In the genomic region with DNA sequence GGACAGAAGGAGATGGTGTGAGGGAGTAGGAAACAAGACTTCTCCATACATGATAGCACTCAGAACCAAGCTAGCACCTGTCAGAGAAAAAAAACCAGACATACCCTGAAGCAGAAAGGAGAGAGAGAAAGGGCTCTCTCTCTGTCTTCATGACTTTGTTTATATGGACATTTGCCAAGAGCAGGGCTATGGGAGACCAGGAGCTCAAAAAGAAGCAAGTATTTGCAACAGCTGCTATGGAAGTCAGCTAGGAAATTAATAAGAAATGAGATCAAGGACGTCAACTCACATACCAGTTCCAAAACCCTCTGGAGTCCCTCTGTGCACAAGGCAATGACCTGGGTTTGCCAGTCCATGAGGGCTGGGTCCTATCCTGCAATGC, we compare ENCODE assay signal across 12 cellular contexts.
DNase-seq lines count a peak whose midpoint lies in the region; ATAC-seq, FAIRE-seq and TF ChIP-seq lines count a peak whose summit lies in the region.
"Had no signal": no experiment of that assay in that cellular context is flagged by ENCODE, and none has a peak within 500 bp of the region (broad histone marks: within the 10 kb centered on the region; RNA-seq: fewer than 3 reads in every experiment).

No MANE protein-coding gene starts in this region.

- H3K4me1 Mint-ChIP-seq in activated CD4-positive, alpha-beta T cell treated with anti-CD3 and anti-CD28 coated beads, Interleukin-2, amount 10 ng/mL, durations not matched to agents 24 days and 14 days = peaks cover 57% of the 10 kb centered on the region
- H3K4me1 Mint-ChIP-seq in astrocyte (ENCODE audit: low read depth, unreplicated experiment) (peaks cover 13% of the 10 kb centered on the region), type B pancreatic cell (ENCODE audit: unreplicated experiment) (peaks cover 11% of the 10 kb centered on the region)

- POLR2A ChIA-PET in GM10248 (lab: Yijun Ruan, JAX) = no interaction called here

- H3K27me3 ChIP-seq in astrocyte (ENCODE audit: insufficient read depth, low read length) (no peaks in the 10 kb centered on the region), parathyroid adenoma (ENCODE audit: control insufficient read depth, insufficient read depth, low read length) (no peaks in the 10 kb centered on the region)

- peak overlapping the region; percentile 18 for H3K4me3 Mint-ChIP-seq in activated CD4-positive, alpha-beta T cell treated with anti-CD3 and anti-CD28 coated beads, Interleukin-2, amount 10 ng/mL, durations not matched to agents 24 days and 14 days
- no peak overlapping the region for H3K4me3 Mint-ChIP-seq in astrocyte (ENCODE audit: unreplicated experiment)
- H3K4me3 Mint-ChIP-seq in type B pancreatic cell = no peak overlapping the region

- H3K27ac Mint-ChIP-seq in activated CD4-positive, alpha-beta T cell treated with anti-CD3 and anti-CD28 coated beads, Interleukin-2, amount 10 ng/mL, durations not matched to agents 24 days and 14 days = peak overlapping the region; percentile 10
- H3K27ac Mint-ChIP-seq in astrocyte (ENCODE audit: unreplicated experiment) (no peak overlapping the region), type B pancreatic cell (no peak overlapping the region)

- H3K27ac ChIP-seq in astrocyte (ENCODE audit: low read depth, low read length) (no peak overlapping the region), parathyroid adenoma (peak overlapping the region; percentile 71)

- CTCF ChIA-PET in GM10248 (lab: Yijun Ruan, JAX) = interaction anchor here (0.6 to 2.2 kb wide), 11 partner anchors 9 to 144 kb away, joined by 3 to 8 read pairs (median 4); no protein-coding TSS in a partner anchor

- no peak overlapping the region for H2AFZ ChIP-seq in astrocyte (ENCODE audit: low read depth, low read length)
- H2AFZ ChIP-seq in parathyroid adenoma = no peak overlapping the region

- H4K20me1 ChIP-seq in astrocyte (ENCODE audit: insufficient read depth, low read length) = peaks cover 18% of the 10 kb centered on the region

- no peaks in the 10 kb centered on the region for H3K79me2 ChIP-seq in astrocyte (ENCODE audit: insufficient read depth, low read length)
- peaks cover 15% of the 10 kb centered on the region for H3K79me2 ChIP-seq in parathyroid adenoma

- no peaks in the 10 kb centered on the region for H3K4me1 ChIP-seq in astrocyte (ENCODE audit: insufficient read depth, low read length)
- H3K4me1 ChIP-seq in parathyroid adenoma = peaks cover 60% of the 10 kb centered on the region

- no peaks in the 10 kb centered on the region for H3K27me3 Mint-ChIP-seq in activated CD4-positive, alpha-beta T cell treated with anti-CD3 and anti-CD28 coated beads, Interleukin-2, amount 10 ng/mL, durations not matched to agents 24 days and 14 days
- H3K27me3 Mint-ChIP-seq in astrocyte (ENCODE audit: low read depth, unreplicated experiment) (no peaks in the 10 kb centered on the region), type B pancreatic cell (no peaks in the 10 kb centered on the region)

- ATAC-seq in HG03280 (IDR thresholded peaks at IDR 0.05; ENCODE audit: unreplicated experiment) (peak; percentile 3), HG02623 (IDR thresholded peaks at IDR 0.05; ENCODE audit: unreplicated experiment) (no peak)

- intact Hi-C loops in activated CD4-positive, alpha-beta T cell treated with anti-CD3 and anti-CD28 coated beads, Interleukin-2, amount 10 ng/mL, durations not matched to agents 24 days and 14 days (cut with micrococcal nuclease) = loop anchor here (2.0 to 5.0 kb wide), 3 partner anchors 15 to 185 kb away; a partner anchor contains a TSS

- H3K9me3 Mint-ChIP-seq in activated CD4-positive, alpha-beta T cell treated with anti-CD3 and anti-CD28 coated beads, Interleukin-2, amount 10 ng/mL, durations not matched to agents 24 days and 14 days = no peaks in the 10 kb centered on the region
- H3K9me3 Mint-ChIP-seq in astrocyte (ENCODE audit: unreplicated experiment) (no peaks in the 10 kb centered on the region), type B pancreatic cell (no peaks in the 10 kb centered on the region)

- no peaks in the 10 kb centered on the region for H3K9me3 ChIP-seq in astrocyte (ENCODE audit: insufficient read depth, low read depth, low read length)
- no peaks in the 10 kb centered on the region for H3K9me3 ChIP-seq in parathyroid adenoma (ENCODE audit: control insufficient read depth, low read length)

- H3K4me3 ChIP-seq in astrocyte (ENCODE audit: insufficient read depth, low read depth, low read length) = no peak overlapping the region
- no peak overlapping the region for H3K4me3 ChIP-seq in parathyroid adenoma (ENCODE audit: low read depth, low read length)

- TF ChIP-seq CTCF in astrocyte (IDR thresholded peaks at IDR 0.05; ENCODE audit: insufficient read depth, low read depth, low read length) = no peak
- TF ChIP-seq CTCF in parathyroid adenoma (IDR thresholded peaks at IDR 0.05) = no peak
- TF ChIP-seq CTCF in GM10248 (IDR thresholded peaks at IDR 0.05; ENCODE audit: control extremely low read depth, extremely low read depth, low read depth, missing control alignments) = no peak
- TF ChIP-seq CTCF in type B pancreatic cell (conservative IDR thresholded peaks at IDR 0.05) = no peak

- H3K4me2 ChIP-seq in astrocyte (ENCODE audit: low read length) = no peak overlapping the region
- H3K4me2 ChIP-seq in parathyroid adenoma (ENCODE audit: low read length) = no peak overlapping the region

- no peak for DNase-seq in activated CD4-positive, alpha-beta T cell treated with anti-CD3 and anti-CD28 coated beads, Interleukin-2, amount 10 ng/mL, durations not matched to agents 24 days and 14 days
- DNase-seq in activated CD4-positive, alpha-beta T cell treated with anti-CD3 and anti-CD28 coated beads for 48 hours = no peak
- DNase-seq in astrocyte (ENCODE audit: low read depth) (peak; percentile 31), GM10248 (ENCODE audit: extremely low spot score) (no peak), type B pancreatic cell (ENCODE audit: extremely low spot score, unreplicated experiment) (no peak)
- DNase-seq: activated gamma-delta T cell, H7, midbrain, NCI-H187 treated with DMSO at 0.1 percent for 48 hours had no signal

- peaks cover 9% of the 10 kb centered on the region for H3K36me3 Mint-ChIP-seq in activated CD4-positive, alpha-beta T cell treated with anti-CD3 and anti-CD28 coated beads, Interleukin-2, amount 10 ng/mL, durations not matched to agents 24 days and 14 days (ENCODE audit: low read depth)
- no peaks in the 10 kb centered on the region for H3K36me3 Mint-ChIP-seq in astrocyte (ENCODE audit: low read depth, unreplicated experiment)
- no peaks in the 10 kb centered on the region for H3K36me3 Mint-ChIP-seq in type B pancreatic cell

- H3K36me3 ChIP-seq in astrocyte (ENCODE audit: insufficient read depth, low read length) = no peaks in the 10 kb centered on the region
- no peaks in the 10 kb centered on the region for H3K36me3 ChIP-seq in parathyroid adenoma (ENCODE audit: control insufficient read depth, insufficient read depth, low read length)

- no peak for FAIRE-seq in astrocyte (lab: Jason Lieb, UNC)

- no peak overlapping the region for H3K9ac ChIP-seq in astrocyte (ENCODE audit: low read length)
- H3K9ac ChIP-seq in parathyroid adenoma = no peak overlapping the region
